Comparison of ENCODE assay signal across 23 cellular contexts in the genomic region with DNA sequence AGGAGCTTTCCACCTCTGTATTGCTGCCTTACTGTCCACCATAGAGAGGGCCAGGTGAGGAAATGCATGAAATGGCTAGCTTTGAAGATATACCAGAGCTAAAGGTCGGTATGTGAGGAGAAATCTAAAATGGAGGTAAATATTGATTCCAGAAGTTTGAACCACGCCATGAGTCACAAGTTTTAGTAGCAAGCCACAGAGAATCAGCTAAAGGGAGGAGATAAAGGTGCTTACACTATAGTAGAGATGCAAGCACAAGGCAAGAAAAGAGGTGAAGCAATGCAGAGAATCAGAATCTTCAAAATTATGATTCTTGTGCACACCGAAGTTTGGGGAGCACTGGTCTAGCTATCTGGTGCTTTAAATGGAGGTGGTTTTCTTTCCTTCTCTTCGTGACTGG.
"Had no signal": no experiment of that assay in that cellular context is flagged by ENCODE, and none has a peak within 500 bp of the region (broad histone marks: within the 10 kb centered on the region; RNA-seq: fewer than 3 reads in every experiment).

No MANE protein-coding gene starts in this region.

- H3K9me3 Mint-ChIP-seq: activated CD4-positive, alpha-beta T cell treated with anti-CD3 and anti-CD28 coated beads, Interleukin-2, amount 10 ng/mL, durations not matched to agents 7 days and 5 days; neural crest cell; T-cell had no signal

- H3K27ac Mint-ChIP-seq: activated CD4-positive, alpha-beta T cell treated with anti-CD3 and anti-CD28 coated beads, Interleukin-2, amount 10 ng/mL, durations not matched to agents 7 days and 5 days had no signal

- FAIRE-seq: bronchial epithelial cell, endometrium, kidney had no signal

- H3K4me3 Mint-ChIP-seq: activated CD4-positive, alpha-beta T cell treated with anti-CD3 and anti-CD28 coated beads, Interleukin-2, amount 10 ng/mL, durations not matched to agents 7 days and 5 days; neural crest cell; T-cell had no signal

- H3K9me3 ChIP-seq: adrenal gland, prostate gland, right atrium auricular region, thoracic aorta, upper lobe of left lung had no signal

- H3K4me3 ChIP-seq: adrenal gland, prostate gland, right atrium auricular region, SK-N-MC, thoracic aorta, upper lobe of left lung had no signal

- ATAC-seq: left lobe of liver, T-cell had no signal

- DNase-seq: activated CD4-positive, alpha-beta T cell treated with anti-CD3 and anti-CD28 coated beads, Interleukin-2, amount 10 ng/mL, durations not matched to agents 7 days and 5 days; activated CD4-positive, CD25-positive, alpha-beta regulatory T cell; activated CD8-positive, alpha-beta memory T cell treated with anti-CD3 and anti-CD28 coated beads for 24 hours; activated naive CD4-positive, alpha-beta T cell treated with Interleukin-2 at 50 U/mL for 16 hours; adrenal gland; cerebellar nuclear complex; cortex of kidney; erythroblast; foreskin melanocyte; glutamatergic neuron; kidney; midbrain; T-cell; T1000; upper lobe of left lung had no signal

- H3K36me3 Mint-ChIP-seq: T-cell had no signal

- H3K4me1 ChIP-seq: prostate gland had no signal

- H3K27me3 ChIP-seq: adrenal gland, right atrium auricular region, upper lobe of left lung had no signal

- H3K36me3 ChIP-seq: adrenal gland, prostate gland, right atrium auricular region, thoracic aorta, upper lobe of left lung had no signal
